ENCODE assay signal across 31 cellular contexts in genomic region chr4:93693141-93693540, GRCh38.
"Had no signal": no experiment of that assay in that cellular context is flagged by ENCODE, and none has a peak within 500 bp of the region (broad histone marks: within the 10 kb centered on the region; RNA-seq: fewer than 3 reads in every experiment).

No MANE protein-coding gene starts in this region.

- H3K4me1 ChIP-seq: adrenal gland, body of pancreas, breast epithelium had no signal

- H3K4me3 ChIP-seq: adrenal gland, body of pancreas, breast epithelium had no signal

- H3K36me3 ChIP-seq: adrenal gland, brain microvascular endothelial cell, breast epithelium had no signal

- H3K27me3 ChIP-seq: adrenal gland, body of pancreas, brain microvascular endothelial cell, breast epithelium had no signal

- H3K27ac ChIP-seq: adrenal gland, body of pancreas, brain microvascular endothelial cell, breast epithelium, VCaP had no signal

- DNase-seq: activated B cell treated with CpG ODN at 0.5 μM for 24 hours; activated CD4-positive, alpha-beta memory T cell treated with anti-CD3 and anti-CD28 coated beads for 36 hours; activated CD4-positive, alpha-beta T cell treated with anti-CD3 and anti-CD28 coated beads for 4 hours; activated CD4-positive, alpha-beta T cell treated with anti-CD3 and anti-CD28 coated beads, Interleukin-2, amount 10 ng/mL, durations not matched to agents 24 days and 14 days; activated CD4-positive, alpha-beta T cell treated with anti-CD3 and anti-CD28 coated beads, Interleukin-2, amount 50 U/mL, for 1 hour; activated CD4-positive, alpha-beta T cell treated with anti-CD3 and anti-CD28 coated beads, Interleukin-2, amount 50 U/mL, for 4 hours; activated CD4-positive, CD25-positive, alpha-beta regulatory T cell treated with anti-CD3 and anti-CD28 coated beads, Interleukin-2, amount 50 U/mL, for 72 hours; activated CD8-positive, alpha-beta memory T cell treated with anti-CD3 and anti-CD28 coated beads, Interleukin-2, amount 50 U/mL, for 4 hours; activated CD8-positive, alpha-beta T cell treated with anti-CD3 and anti-CD28 coated beads for 36 hours; activated effector memory CD4-positive, alpha-beta T cell treated with anti-CD3 and anti-CD28 coated beads, Interleukin-2, amount 50 U/mL, for 16 hours; activated gamma-delta T cell treated with Interleukin-2 at 50 U/mL for 16 hours; activated naive CD4-positive, alpha-beta T cell; activated naive CD4-positive, alpha-beta T cell treated with anti-CD3 and anti-CD28 coated beads for 36 hours; activated naive CD4-positive, alpha-beta T cell treated with anti-CD3 and anti-CD28 coated beads, Interleukin-2, amount 50 U/mL, for 16 hours; activated naive CD8-positive, alpha-beta T cell treated with anti-CD3 and anti-CD28 coated beads for 36 hours; activated T-cell treated with anti-CD3 and anti-CD28 coated beads for 4 hours; activated T-cell treated with anti-CD3 and anti-CD28 coated beads, Interleukin-2, amount 50 U/mL, for 1 hour; activated T-cell treated with anti-CD3 and anti-CD28 coated beads, Interleukin-2, amount 50 U/mL, for 4 hours; activated T-cell treated with anti-CD3 and anti-CD28 coated beads, Interleukin-2, amount 50 U/mL, for 72 hours; adrenal gland; amniotic stem cell; aorta; body of pancreas; brain microvascular endothelial cell; central memory CD4-positive, alpha-beta T cell; T-helper 2 cell; T-helper 9 cell had no signal

- H3K9me3 ChIP-seq: adrenal gland, body of pancreas, breast epithelium had no signal

- ATAC-seq: activated CD8-positive, alpha-beta T cell treated with anti-CD3 and anti-CD28 coated beads for 36 hours; activated naive CD4-positive, alpha-beta T cell treated with anti-CD3 and anti-CD28 coated beads, Interleukin-2, amount 50 U/mL, for 72 hours; activated T-cell treated with anti-CD3 and anti-CD28 coated beads, Interleukin-2, amount 50 U/mL, for 4 hours; activated T-cell treated with anti-CD3 and anti-CD28 coated beads, Interleukin-2, amount 50 U/mL, for 72 hours; activated T-helper 17 cell treated with anti-CD3 and anti-CD28 coated beads, Interleukin-2, amount 50 U/mL, for 72 hours; body of pancreas had no signal
